17 cellular contexts compared by ENCODE assay signal in the genomic region with DNA sequence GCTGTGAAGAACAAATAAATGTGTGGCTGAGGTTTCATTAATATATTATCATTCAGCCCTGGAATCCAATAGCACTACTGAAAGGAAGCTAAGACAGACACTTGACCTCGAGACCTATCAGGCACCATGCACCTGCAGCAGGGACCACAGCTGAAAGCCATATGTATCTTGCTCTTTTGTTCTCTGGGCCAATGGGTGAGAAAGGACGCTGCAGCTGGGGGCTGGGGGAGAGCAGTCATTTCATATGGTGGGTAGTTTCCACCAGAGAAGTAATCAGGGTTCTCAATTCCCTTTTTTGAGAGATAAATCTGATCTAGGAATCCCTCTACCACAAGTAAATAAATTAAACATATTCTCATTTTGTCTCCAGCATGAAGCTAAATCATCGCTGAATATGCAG.
DNase-seq lines count a peak whose midpoint lies in the region; ATAC-seq and TF ChIP-seq lines count a peak whose summit lies in the region.
"Had no signal": no experiment of that assay in that cellular context is flagged by ENCODE, and none has a peak within 500 bp of the region (broad histone marks: within the 10 kb centered on the region; RNA-seq: fewer than 3 reads in every experiment).

No MANE protein-coding gene starts in this region.

- H3K36me3 ChIP-seq in mesendoderm (ENCODE audit: control insufficient read depth, insufficient read depth, low read length) = no peaks in the 10 kb centered on the region
- H3K36me3 ChIP-seq: suprapubic skin had no signal

- H2BK5ac ChIP-seq in mesendoderm (ENCODE audit: low read length) = no peak overlapping the region

- H3K4me3 Mint-ChIP-seq in glutamatergic neuron (ENCODE audit: unreplicated experiment) = no peak overlapping the region
- H3K4me3 Mint-ChIP-seq: activated CD8-positive, alpha-beta memory T cell treated with anti-CD3 and anti-CD28 coated beads, Interleukin-2, amount 10 ng/mL, durations not matched to agents 7 days and 5 days; central memory CD8-positive, alpha-beta T cell had no signal

- H4K5ac ChIP-seq in mesendoderm (ENCODE audit: low read length) = no peak overlapping the region

- WGBS in mesendoderm (ENCODE audit: extremely low coverage, insufficient coverage, low lambda C conversion rate) = no CpG with 5 or more reads among the region's 3 CpGs

- no peak overlapping the region for H3K4ac ChIP-seq in mesendoderm (ENCODE audit: low read depth, low read length)

- no peak overlapping the region for H2AK5ac ChIP-seq in mesendoderm (ENCODE audit: low read length)

- no peak overlapping the region for H3K56ac ChIP-seq in mesendoderm (ENCODE audit: low read length)

- no peak overlapping the region for H4K8ac ChIP-seq in mesendoderm (ENCODE audit: low read depth, low read length)

- H3K4me3 ChIP-seq in Jurkat, Clone E6-1 (ENCODE audit: low read length) = no peak overlapping the region
- H3K4me3 ChIP-seq in mesendoderm (ENCODE audit: low read length) = no peak overlapping the region
- H3K4me3 ChIP-seq: skin epidermis, suprapubic skin had no signal

- peak; percentile 25 for DNase-seq in Jurkat, Clone E6-1 (ENCODE audit: low read depth, low spot score)
- DNase-seq in glutamatergic neuron (no peak), occipital lobe (lab: John Stamatoyannopoulos, UW) (no peak), GOT3 (lab: John Stamatoyannopoulos, UW) (no peak), mesendoderm (no peak)
- DNase-seq: activated CD8-positive, alpha-beta memory T cell treated with anti-CD3 and anti-CD28 coated beads, Interleukin-2, amount 10 ng/mL, durations not matched to agents 7 days and 5 days; hypothalamus; MV-4-11 had no signal

- TF ChIP-seq CTCF in glutamatergic neuron (IDR thresholded peaks at IDR 0.05; ENCODE audit: partially characterized antibody, unreplicated experiment) = no peak

- no peaks in the 10 kb centered on the region for H3K27me3 Mint-ChIP-seq in glutamatergic neuron (ENCODE audit: unreplicated experiment)
- H3K27me3 Mint-ChIP-seq: activated CD8-positive, alpha-beta memory T cell treated with anti-CD3 and anti-CD28 coated beads, Interleukin-2, amount 10 ng/mL, durations not matched to agents 7 days and 5 days; central memory CD8-positive, alpha-beta T cell had no signal

- no peaks in the 10 kb centered on the region for H3K36me3 Mint-ChIP-seq in glutamatergic neuron (ENCODE audit: unreplicated experiment)
- H3K36me3 Mint-ChIP-seq: activated CD8-positive, alpha-beta memory T cell treated with anti-CD3 and anti-CD28 coated beads, Interleukin-2, amount 10 ng/mL, durations not matched to agents 7 days and 5 days had no signal

- ATAC-seq in GM18868 (IDR thresholded peaks at IDR 0.05; ENCODE audit: unreplicated experiment) (peak; percentile 89), GM21723 (IDR thresholded peaks at IDR 0.05; ENCODE audit: unreplicated experiment) (peak; percentile 52), GM19035 (IDR thresholded peaks at IDR 0.05; ENCODE audit: unreplicated experiment) (no peak)
- ATAC-seq: activated CD8-positive, alpha-beta memory T cell treated with anti-CD3 and anti-CD28 coated beads, Interleukin-2, amount 10 ng/mL, durations not matched to agents 7 days and 5 days; activated naive CD4-positive, alpha-beta T cell treated with anti-CD3 and anti-CD28 coated beads, Interleukin-2, amount 50 U/mL, for 72 hours had no signal

- H3K18ac ChIP-seq in mesendoderm (ENCODE audit: low read length) = no peak overlapping the region

- no peak overlapping the region for H3K4me2 ChIP-seq in mesendoderm (ENCODE audit: low read length)

- no peak overlapping the region for H2BK120ac ChIP-seq in mesendoderm (ENCODE audit: low read depth, low read length)

- no peaks in the 10 kb centered on the region for H3K79me2 ChIP-seq in mesendoderm (ENCODE audit: control insufficient read depth, insufficient read depth, low read length)

- no peak overlapping the region for H3K27ac ChIP-seq in mesendoderm (ENCODE audit: low read depth, low read length)
- H3K27ac ChIP-seq: C4-2B, epithelial cell of prostate, skin epidermis, suprapubic skin had no signal

- no peaks in the 10 kb centered on the region for H3K27me3 ChIP-seq in mesendoderm (ENCODE audit: insufficient read depth, low read length, poor library complexity)
- H3K27me3 ChIP-seq: suprapubic skin had no signal

- H2BK15ac ChIP-seq in mesendoderm (replicated peaks; ENCODE audit: low read depth) = no peak overlapping the region

- H3K4me1 Mint-ChIP-seq in glutamatergic neuron (ENCODE audit: low read depth, unreplicated experiment) = peaks cover 10% of the 10 kb centered on the region
- H3K4me1 Mint-ChIP-seq: activated CD8-positive, alpha-beta memory T cell treated with anti-CD3 and anti-CD28 coated beads, Interleukin-2, amount 10 ng/mL, durations not matched to agents 7 days and 5 days; central memory CD8-positive, alpha-beta T cell had no signal

- H3K4me1 ChIP-seq in mesendoderm (ENCODE audit: control insufficient read depth, low read depth, low read length) = no peaks in the 10 kb centered on the region
- H3K4me1 ChIP-seq: suprapubic skin had no signal

- no peak overlapping the region for H3K23ac ChIP-seq in mesendoderm (ENCODE audit: low read length)

- no peaks in the 10 kb centered on the region for H3K9me3 Mint-ChIP-seq in glutamatergic neuron (ENCODE audit: unreplicated experiment)
- H3K9me3 Mint-ChIP-seq: activated naive CD4-positive, alpha-beta T cell treated with anti-CD3 and anti-CD28 coated beads, Interleukin-2, amount 50 U/mL, for 72 hours; central memory CD8-positive, alpha-beta T cell had no signal

- H3K9ac ChIP-seq in mesendoderm (ENCODE audit: low read length) = no peak overlapping the region

- H3K79me1 ChIP-seq in mesendoderm (ENCODE audit: low read length) = no peaks in the 10 kb centered on the region

- H3K27ac Mint-ChIP-seq in glutamatergic neuron (ENCODE audit: unreplicated experiment) = peak overlapping the region; percentile 46
- H3K27ac Mint-ChIP-seq: activated CD8-positive, alpha-beta memory T cell treated with anti-CD3 and anti-CD28 coated beads, Interleukin-2, amount 10 ng/mL, durations not matched to agents 7 days and 5 days; activated naive CD4-positive, alpha-beta T cell treated with anti-CD3 and anti-CD28 coated beads, Interleukin-2, amount 50 U/mL, for 72 hours had no signal
